ENCODE assay signal across 24 cellular contexts in the genomic region with DNA sequence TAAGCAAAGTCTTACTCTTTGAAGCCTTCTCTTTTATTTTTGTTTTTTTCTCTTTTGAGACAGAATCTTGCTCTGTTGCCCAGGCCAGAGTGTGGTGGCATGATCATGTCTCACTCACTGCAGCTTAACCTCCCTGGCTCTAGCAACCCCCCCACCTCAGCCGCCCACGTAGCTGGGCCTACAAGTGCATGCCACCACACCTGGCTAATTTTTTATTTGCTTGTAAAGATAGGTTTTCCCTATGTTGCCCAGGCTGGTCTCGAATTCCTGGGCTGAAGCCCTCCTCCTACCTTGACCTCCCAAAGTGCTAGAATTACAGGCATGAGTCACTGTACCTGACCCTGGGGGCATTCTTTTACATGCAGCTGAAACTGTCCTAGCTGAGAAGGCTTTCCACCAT.
"Had no signal": no experiment of that assay in that cellular context is flagged by ENCODE, and none has a peak within 500 bp of the region (broad histone marks: within the 10 kb centered on the region; RNA-seq: fewer than 3 reads in every experiment).

No MANE protein-coding gene starts in this region.

- H3K4me1 ChIP-seq: SJSA1 had no signal

- DNase-seq: Kasumi-1, MV-4-11, NCI-H1048, NCI-H1105, NCI-H1417, NCI-H1436 treated with DMSO at 0.1 percent for 48 hours, NCI-H1694, NCI-H187 treated with DMSO at 0.1 percent for 48 hours, NCI-H2081, NCI-H2107, NCI-H2171, NCI-H226, NCI-H446, NCI-H510A, NCI-H524 treated with DMSO at 0.1 percent for 48 hours, NCI-H69, NCI-H774, Right ventricle myocardium superior, RPMI8226, SIG-M5 had no signal

- H3K9ac ChIP-seq: KMS-11 had no signal

- H3K27me3 ChIP-seq: SJSA1 had no signal

- FAIRE-seq: RCC 7860 had no signal

- H3K4me3 ChIP-seq: SJSA1, SK-N-MC had no signal

- H3K9me3 ChIP-seq: SJSA1 had no signal

- H3K4me2 ChIP-seq: KMS-11 had no signal

- H3K36me3 ChIP-seq: SJSA1 had no signal

- H3K27ac ChIP-seq: KMS-11, SJSA1, SK-N-MC had no signal
